ENCODE assay signal across 18 cellular contexts in the genomic region with DNA sequence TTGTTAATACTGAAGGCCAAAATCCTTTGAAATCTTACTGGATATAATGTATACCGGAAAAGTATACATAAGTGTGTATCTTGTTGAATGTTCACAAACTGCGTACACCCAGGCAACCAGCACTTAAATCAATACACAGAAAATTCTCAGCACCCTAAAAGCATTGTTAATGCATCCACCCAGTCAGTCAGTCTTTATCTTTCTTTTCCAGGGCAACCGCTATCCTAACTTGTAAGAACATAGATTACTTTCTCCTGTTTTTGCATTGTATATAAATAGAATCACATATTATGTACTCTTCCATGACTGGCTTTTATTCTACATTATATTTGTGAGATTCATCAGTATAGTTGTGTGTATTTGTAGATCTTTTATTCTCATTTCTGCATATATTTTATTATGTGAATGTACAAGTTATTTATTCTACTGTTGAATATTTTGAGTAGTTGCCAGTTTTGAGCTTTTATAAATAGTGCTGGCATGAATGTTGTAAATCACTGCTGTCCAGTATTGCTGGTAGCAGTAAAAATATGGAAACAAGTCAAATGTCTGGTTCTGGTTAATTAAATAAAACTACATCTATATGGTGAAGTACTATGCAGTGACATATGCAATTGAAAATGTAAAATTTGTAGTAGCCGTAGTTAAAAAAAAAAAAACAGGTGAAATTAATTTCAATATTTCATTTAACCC.
"Had no signal": no experiment of that assay in that cellular context is flagged by ENCODE, and none has a peak within 500 bp of the region (broad histone marks: within the 10 kb centered on the region; RNA-seq: fewer than 3 reads in every experiment).

No MANE protein-coding gene starts in this region.

- H3K4me3 ChIP-seq: SJCRH30 had no signal

- H3K27ac ChIP-seq: KMS-11, SJCRH30 had no signal

- ATAC-seq: HepG2 had no signal

- H3K36me3 ChIP-seq: SJCRH30 had no signal

- H3K4me1 ChIP-seq: SJCRH30 had no signal

- DNase-seq: IMR-90, Kasumi-1, MM.1S, NCI-H1092 treated with DMSO at 0.1 percent for 48 hours, NCI-H1436, NCI-H1930, NCI-H2081, NCI-H2107, NCI-H2227 treated with DMSO at 0.1 percent for 48 hours, NCI-H524 treated with DMSO at 0.1 percent for 48 hours, NCI-H69, NCI-H774, RPMI8226, SHP77 treated with DMSO at 0.1 percent for 48 hours, SJCRH30, T-helper 1 cell had no signal

- H3K27me3 ChIP-seq: SJCRH30 had no signal

- H3K9me3 ChIP-seq: SJCRH30 had no signal

- H3K9ac ChIP-seq: KMS-11 had no signal
